ENCODE assay signal across 13 cellular contexts in the genomic region with DNA sequence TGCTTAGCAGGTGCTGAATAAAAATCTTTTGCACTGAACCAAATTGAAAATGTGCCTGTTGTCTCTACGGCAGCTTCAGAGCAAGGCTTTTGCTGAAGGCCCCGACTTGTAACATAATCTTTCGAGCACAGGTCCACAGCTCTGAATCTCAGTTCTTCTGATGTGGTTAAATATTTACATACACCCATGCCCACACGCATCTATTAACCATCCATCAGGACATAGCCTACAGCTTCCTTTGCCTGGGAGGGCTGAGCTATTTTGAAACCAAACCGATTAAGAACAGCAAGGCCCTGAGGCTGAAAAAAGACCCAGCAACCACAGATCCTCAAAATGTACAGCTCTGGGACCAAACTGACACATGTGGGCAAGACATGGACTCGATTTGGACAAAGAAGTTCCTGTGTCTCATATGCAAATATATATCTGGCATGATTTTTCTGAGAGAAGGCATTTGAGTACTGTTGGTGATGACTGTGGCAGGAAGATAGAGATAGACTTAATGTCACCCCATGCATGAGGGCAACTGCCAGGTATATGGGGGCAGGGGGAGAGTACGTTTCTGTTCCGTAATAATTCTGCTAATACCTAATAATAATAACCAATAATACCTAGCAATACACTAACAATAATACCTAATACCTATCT.
DNase-seq lines count a peak whose midpoint lies in the region; ATAC-seq and TF ChIP-seq lines count a peak whose summit lies in the region.
"Had no signal": no experiment of that assay in that cellular context is flagged by ENCODE, and none has a peak within 500 bp of the region (broad histone marks: within the 10 kb centered on the region; RNA-seq: fewer than 3 reads in every experiment).

No MANE protein-coding gene starts in this region.

- POLR2A ChIA-PET in RWPE1 (lab: Yijun Ruan, JAX; ENCODE audit: low non-redundant PET): no interaction called here

- peak; percentile 97 to 98 for DNase-seq in NCI-H526 (lab: John Stamatoyannopoulos, UW)
- no peak for DNase-seq in RWPE1 (ENCODE audit: low spot score)
- no peak for DNase-seq in nucleus accumbens (lab: John Stamatoyannopoulos, UW)
- no peak for DNase-seq in 8988T
- DNase-seq in activated naive CD4-positive, alpha-beta T cell treated with anti-CD3 and anti-CD28 coated beads, Interleukin-2, amount 50 U/mL, for 16 hours: no peak
- DNase-seq: CD4-positive, CD25-positive, alpha-beta regulatory T cell; endodermal cell; stimulated activated CD4-positive, alpha-beta T cell treated with anti-CD3 and anti-CD28 coated beads, Interleukin-2, amount 100 ng/mL, for 48 hours had no signal

- ATAC-seq in GM18499 (IDR thresholded peaks at IDR 0.05; ENCODE audit: insufficient read depth, unreplicated experiment): peak; percentile 93
- ATAC-seq in GM19452 (IDR thresholded peaks at IDR 0.05; ENCODE audit: unreplicated experiment): peak; percentile 94
- ATAC-seq in HG02943 (IDR thresholded peaks at IDR 0.05; ENCODE audit: low read depth, unreplicated experiment): peak; percentile 92

- H3K27ac ChIP-seq in RWPE1: no peak overlapping the region
- H3K27ac ChIP-seq: neutrophil, tibial nerve had no signal

- CTCF ChIA-PET in RWPE1 (lab: Yijun Ruan, JAX): interaction anchor here (0.7 kb wide), 1 partner anchor 18 kb away, joined by 3 read pairs; no protein-coding TSS in a partner anchor

- TF ChIP-seq CTCF in RWPE1 (conservative IDR thresholded peaks at IDR 0.05; ENCODE audit: low read depth): no peak

Comparison
In these comparisons a context has a peak if more than half of its experiments do, and no peak if none do; other contexts are left out.
1. DNase-seq: peak in NCI-H526 (2 of 2); none in RWPE1 (single experiment), nucleus accumbens (0 of 56), 8988T (single experiment) and activated naive CD4-positive, alpha-beta T cell treated with anti-CD3 and anti-CD28 coated beads, Interleukin-2, amount 50 U/mL, for 16 hours (single experiment).
2. Peak in every context shown above with its lines, with median percentiles within 50 percentile points of each other: ATAC-seq.